13 cellular contexts compared by ENCODE assay signal in the genomic region with DNA sequence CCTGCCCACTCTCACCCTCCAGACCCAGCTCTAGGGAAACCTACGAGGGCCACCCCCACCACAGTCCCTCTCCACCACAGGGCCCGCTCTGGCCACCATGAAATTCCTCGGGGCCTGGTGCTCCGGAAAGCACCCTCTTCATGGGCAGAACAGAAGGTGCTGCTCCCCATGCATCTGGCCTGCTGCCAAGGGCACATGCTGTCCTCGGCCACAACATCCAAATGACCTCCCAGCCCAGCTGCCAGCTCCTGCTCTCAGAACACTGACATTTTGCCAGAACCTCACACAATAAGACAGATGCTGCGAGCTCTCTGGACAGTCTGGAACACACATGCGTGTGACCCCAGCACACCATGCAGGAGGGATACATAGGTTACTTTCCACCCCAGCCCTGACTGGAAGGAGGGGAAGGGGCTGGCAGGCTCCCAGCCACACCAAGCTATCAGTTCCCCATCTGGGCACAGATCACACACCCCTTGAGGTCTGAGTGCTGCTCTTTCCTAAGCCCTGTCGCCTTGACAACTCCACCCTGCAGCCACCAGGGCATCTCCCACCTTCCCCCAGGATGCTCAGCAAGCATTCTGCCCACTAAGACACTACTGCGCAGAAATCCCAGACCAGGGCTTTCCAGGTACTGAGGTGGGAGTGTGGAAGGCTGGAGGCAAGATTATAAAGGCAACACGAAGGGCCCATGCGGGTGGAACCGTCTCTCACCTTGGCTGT. TPM values are rescaled to one million over a fixed set of nuclear protein-coding genes. Genes with fewer than 3 reads are reported as not detected.
DNase-seq lines count a peak whose midpoint lies in the region; ATAC-seq lines count a peak whose summit lies in the region.
"Had no signal": no experiment of that assay in that cellular context is flagged by ENCODE, and none has a peak within 500 bp of the region (broad histone marks: within the 10 kb centered on the region; RNA-seq: fewer than 3 reads in every experiment).

No MANE protein-coding gene starts in this region.

- DNase-seq in C1 segment of cervical spinal cord (lab: John Stamatoyannopoulos, UW) (peak in 9 of 14 donors; percentile 9 to 59 (median 15)), NCI-H524 treated with DMSO at 0.1 percent for 48 hours (lab: John Stamatoyannopoulos, UW) (peak; percentile 89), head of caudate nucleus (peak in 41 of 42 donors; percentile 19 to 87 (median 67)), occipital lobe (lab: John Stamatoyannopoulos, UW) (peak; percentile 30), activated gamma-delta T cell treated with Interleukin-2 at 50 U/mL for 16 hours (no peak), NCI-H128 (lab: John Stamatoyannopoulos, UW; ENCODE audit: unreplicated experiment) (no peak)
- DNase-seq in activated CD8-positive, alpha-beta memory T cell treated with anti-CD3 and anti-CD28 coated beads, Interleukin-2, amount 50 U/mL, for 48 hours: no peak
- DNase-seq: activated CD4-positive, alpha-beta T cell treated with anti-CD3 and anti-CD28 coated beads for 4 hours; amniotic stem cell; MV-4-11; NCI-H748 treated with DMSO at 0.1 percent for 48 hours; RPMI8226 had no signal

- no peak for ATAC-seq in GM21528 (IDR thresholded peaks at IDR 0.05; ENCODE audit: low FRiP score, unreplicated experiment)

- intact Hi-C loops in head of caudate nucleus (cut with DNase I): no loop called here

RNA-seq across cellular contexts. Expression of a gene that starts 5.8 kb away (rescaled TPM):
- 17.3 TPM for total RNA-seq in occipital lobe

RNA-seq across cellular contexts. Expression of a gene that starts 53.9 kb away (rescaled TPM):
- total RNA-seq in occipital lobe: 1.7 TPM

Comparison
In these comparisons a context has a peak if more than half of its experiments do, and no peak if none do; other contexts are left out.
1. DNase-seq: peak in C1 segment of cervical spinal cord (9 of 14), NCI-H524 treated with DMSO at 0.1 percent for 48 hours (single experiment), head of caudate nucleus (41 of 42) and occipital lobe (single experiment); none in activated gamma-delta T cell treated with Interleukin-2 at 50 U/mL for 16 hours (single experiment), NCI-H128 (single experiment) and activated CD8-positive, alpha-beta memory T cell treated with anti-CD3 and anti-CD28 coated beads, Interleukin-2, amount 50 U/mL, for 48 hours (single experiment).